22 cellular contexts compared by ENCODE assay signal in the genomic region with DNA sequence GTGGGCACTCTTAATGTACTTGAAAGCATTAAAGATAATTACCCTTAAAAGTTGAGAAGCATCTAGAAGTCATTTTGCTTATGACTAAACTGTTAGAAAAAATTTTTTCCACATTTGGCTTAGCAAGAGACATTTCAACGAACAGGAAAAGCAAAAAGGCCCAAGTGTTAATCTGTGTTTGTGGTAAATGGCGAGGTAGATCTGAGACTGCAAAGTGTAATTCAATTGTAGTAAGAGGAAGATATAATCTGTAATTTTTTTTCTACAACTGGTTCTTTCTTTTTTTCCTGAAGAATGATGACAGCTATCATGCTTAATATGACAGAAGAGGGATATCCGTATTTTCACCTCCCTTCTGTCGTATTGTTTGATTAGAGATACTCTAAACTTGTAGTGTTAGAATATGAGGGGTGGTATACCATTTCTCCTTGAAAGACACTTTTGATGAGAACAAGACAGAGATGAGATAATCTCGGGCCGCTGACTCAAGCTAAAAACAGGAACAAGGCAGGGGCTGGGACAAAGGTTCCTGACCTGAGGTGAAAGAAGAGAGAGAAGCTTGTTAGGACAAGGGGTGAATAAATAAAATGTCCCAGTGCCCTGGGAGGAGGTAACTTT.
DNase-seq lines count a peak whose midpoint lies in the region; ATAC-seq, FAIRE-seq and TF ChIP-seq lines count a peak whose summit lies in the region.
"Had no signal": no experiment of that assay in that cellular context is flagged by ENCODE, and none has a peak within 500 bp of the region (broad histone marks: within the 10 kb centered on the region; RNA-seq: fewer than 3 reads in every experiment).

No MANE protein-coding gene starts in this region.

- H3K9me3 ChIP-seq in OCI-LY1 (ENCODE audit: low read length) (no peaks in the 10 kb centered on the region), GM12878 (replicated peaks; ENCODE audit: control insufficient read depth, insufficient read depth, low read length) (peaks cover 3% of the 10 kb centered on the region; the same call in 2 of the 3 replicates), parathyroid adenoma (ENCODE audit: control insufficient read depth, low read length) (no peaks in the 10 kb centered on the region), SJCRH30 (replicated peaks) (no peaks in the 10 kb centered on the region), endodermal cell (ENCODE audit: control insufficient read depth, low read length) (peaks cover 5% of the 10 kb centered on the region)
- H3K9me3 ChIP-seq: Peyer's patch, SK-N-SH had no signal

- BruUV-seq in GM12878 (replicated peaks; lab: Mats Ljungman, UMichigan): no TSS peak

- H3K27me3 Mint-ChIP-seq in endodermal cell (ENCODE audit: insufficient read depth): peaks cover 6% of the 10 kb centered on the region
- H3K27me3 Mint-ChIP-seq: IgD-negative memory B cell had no signal

- H3K27me3 ChIP-seq in OCI-LY1 (ENCODE audit: insufficient read depth, low read length) (no peaks in the 10 kb centered on the region), GM12878 (replicated peaks in 1 of 2; ENCODE audit: control insufficient read depth in 2 of 2, insufficient read depth in 2 of 2, low read length in 1 of 2) (no peaks in the 10 kb centered on the region), parathyroid adenoma (ENCODE audit: control insufficient read depth, insufficient read depth, low read length) (no peaks in the 10 kb centered on the region), SJCRH30 (no peaks in the 10 kb centered on the region), endodermal cell (ENCODE audit: control insufficient read depth, insufficient read depth, low read length, poor library complexity, severe bottlenecking) (peaks cover 14% of the 10 kb centered on the region)
- H3K27me3 ChIP-seq: Peyer's patch had no signal

- H3F3A ChIP-seq in OCI-LY1 (ENCODE audit: insufficient read depth, low read length): 0 out of 2 replicates have a peak, but pooled peaks cover 5% of the 10 kb centered on the region

- FAIRE-seq in GM12878 (lab: Jason Lieb, UNC): no peak
- FAIRE-seq: HTR-8/SVneo had no signal

- peaks cover 3% of the 10 kb centered on the region for H3K9me3 Mint-ChIP-seq in endodermal cell

- H3K4me1 Mint-ChIP-seq in endodermal cell: peaks cover 39% of the 10 kb centered on the region

- no peak for TF ChIP-seq POLR2A in GM12878 (IDR thresholded peaks at IDR 0.05; ENCODE audit: low read depth, low read length)

- H4K20me1 ChIP-seq in OCI-LY1 (ENCODE audit: insufficient read depth, low read length) (no peaks in the 10 kb centered on the region), GM12878 (ENCODE audit: control insufficient read depth, insufficient read depth) (no peaks in the 10 kb centered on the region)

- H3K27ac Mint-ChIP-seq in endodermal cell: no peak overlapping the region

- H3K4me3 Mint-ChIP-seq in endodermal cell: no peak overlapping the region
- H3K4me3 Mint-ChIP-seq: IgD-negative memory B cell had no signal

- SMC1A ChIA-PET in GM12878 (lab: Charles Lee; ENCODE audit: uncharacterized antibody, unreplicated experiment): interaction anchor here (1.0 to 2.1 kb wide), 2 partner anchors 9 to 13 kb away, joined by 3 to 8 read pairs; no protein-coding TSS in a partner anchor

- TF ChIP-seq EP300 in GM12878 (IDR thresholded peaks at IDR 0.05; ENCODE audit: borderline replicate concordance in 1 of 2, control insufficient read depth in 1 of 2, low read depth in 2 of 2, low read length in 2 of 2): no peak

- no peaks in the 10 kb centered on the region for H3K9me2 ChIP-seq in OCI-LY1 (ENCODE audit: low read depth, low read length)
- H3K9me2 ChIP-seq: SK-N-SH had no signal

- no peak overlapping the region for H3K4me3 ChIP-seq in OCI-LY1 (ENCODE audit: low read depth, low read length, poor library complexity, severe bottlenecking)
- no peak overlapping the region for H3K4me3 ChIP-seq in GM12878
- no peak overlapping the region for H3K4me3 ChIP-seq in parathyroid adenoma (ENCODE audit: low read depth, low read length)
- no peak overlapping the region for H3K4me3 ChIP-seq in SJCRH30
- no peak overlapping the region for H3K4me3 ChIP-seq in endodermal cell (ENCODE audit: low read length)
- H3K4me3 ChIP-seq: GM23248, Peyer's patch had no signal

- peak; percentile 38 for ATAC-seq in GM18511 (IDR thresholded peaks at IDR 0.05; ENCODE audit: unreplicated experiment)
- ATAC-seq in GM12878: no peak
- ATAC-seq: HCT116, Right ventricle myocardium inferior had no signal

- H3K79me2 ChIP-seq in OCI-LY1 (ENCODE audit: insufficient read depth, low read length) (no peaks in the 10 kb centered on the region), GM12878 (ENCODE audit: control insufficient read depth, insufficient read depth, low read length) (no peaks in the 10 kb centered on the region), parathyroid adenoma (no peaks in the 10 kb centered on the region)

- H2AFZ ChIP-seq in OCI-LY1 (ENCODE audit: low read length): peak overlapping the region; percentile 57; the same call in 1 of the 2 replicates
- H2AFZ ChIP-seq in GM12878 (ENCODE audit: control insufficient read depth, low read depth, low read length): peak overlapping the region; percentile 18; the same call in 1 of the 2 replicates
- H2AFZ ChIP-seq in parathyroid adenoma: peak overlapping the region; percentile 35
- H2AFZ ChIP-seq: GM23248 had no signal

- H3K36me3 ChIP-seq in OCI-LY1 (ENCODE audit: insufficient read depth, low read length): no peaks in the 10 kb centered on the region
- no peaks in the 10 kb centered on the region for H3K36me3 ChIP-seq in GM12878 (ENCODE audit: control insufficient read depth in 2 of 2, insufficient read depth in 2 of 2, low read length in 1 of 2)
- H3K36me3 ChIP-seq in parathyroid adenoma (ENCODE audit: control insufficient read depth, insufficient read depth, low read length): no peaks in the 10 kb centered on the region
- H3K36me3 ChIP-seq in SJCRH30: no peaks in the 10 kb centered on the region
- no peaks in the 10 kb centered on the region for H3K36me3 ChIP-seq in endodermal cell (ENCODE audit: control insufficient read depth, insufficient read depth, low read length)
- H3K36me3 ChIP-seq: Peyer's patch had no signal

- no peak overlapping the region for H3K4me2 ChIP-seq in OCI-LY1 (ENCODE audit: low read length)
- no peak overlapping the region for H3K4me2 ChIP-seq in GM12878 (ENCODE audit: control insufficient read depth, insufficient read depth)
- no peak overlapping the region for H3K4me2 ChIP-seq in parathyroid adenoma (ENCODE audit: low read length)
- H3K4me2 ChIP-seq: SK-N-SH had no signal

- intact Hi-C loops in GM12878 (cut with micrococcal nuclease; ENCODE audit: unreplicated experiment): no loop called here

- CTCF ChIA-PET in GM12878 (lab: Yijun Ruan, JAX): no interaction called here

- peaks cover 36% of the 10 kb centered on the region for H3K4me1 ChIP-seq in OCI-LY1 (ENCODE audit: insufficient read depth, low read length, severe bottlenecking)
- H3K4me1 ChIP-seq in GM12878 (ENCODE audit: control insufficient read depth, insufficient read depth, low read length): no peaks in the 10 kb centered on the region
- H3K4me1 ChIP-seq in parathyroid adenoma: peaks cover 12% of the 10 kb centered on the region
- H3K4me1 ChIP-seq in SJCRH30: peaks cover 13% of the 10 kb centered on the region
- peaks cover 4% of the 10 kb centered on the region for H3K4me1 ChIP-seq in endodermal cell (ENCODE audit: control insufficient read depth, insufficient read depth, low read length)

- H3K9ac ChIP-seq in OCI-LY1 (ENCODE audit: low read length) (no peak overlapping the region), GM12878 (ENCODE audit: control insufficient read depth, insufficient read depth, low read length) (no peak overlapping the region), parathyroid adenoma (no peak overlapping the region), endodermal cell (ENCODE audit: extremely low read depth, low read length, poor library complexity, severe bottlenecking) (no peak overlapping the region)
- H3K9ac ChIP-seq: GM23248, SK-N-SH had no signal

- no peaks in the 10 kb centered on the region for H3K36me3 Mint-ChIP-seq in endodermal cell (ENCODE audit: low read depth)

- TF ChIP-seq RAD21 in GM12878 (IDR thresholded peaks at IDR 0.05; ENCODE audit: insufficient read depth, low read depth, low read length): no peak

- in situ Hi-C loops in GM12878 (cut with MboI): no loop called here

- RAD21 ChIA-PET in GM12878 (lab: Charles Lee; ENCODE audit: unreplicated experiment): no interaction called here

- POLR2A ChIA-PET in GM12878 (lab: Charles Lee): no interaction called here

- no peak for DNase-seq in GM12878 (ENCODE audit: low read depth, low spot score)
- no peak for DNase-seq in SJCRH30
- no peak for DNase-seq in endodermal cell
- DNase-seq in GM03348 (ENCODE audit: low spot score): no peak
- DNase-seq: COR-L47, DMS153, EL, GM23248, NCI-H1417 treated with DMSO at 0.1 percent for 48 hours, NCI-H1930, NCI-H446, NCI-H82, Peyer's patch, SK-N-SH had no signal

- H3K27ac ChIP-seq in OCI-LY1 (ENCODE audit: low read depth, low read length, poor library complexity, severe bottlenecking): peak overlapping the region; percentile 9
- H3K27ac ChIP-seq in GM12878 (ENCODE audit: control insufficient read depth, insufficient read depth): no peak overlapping the region
- H3K27ac ChIP-seq in parathyroid adenoma: peak overlapping the region; percentile 12
- no peak overlapping the region for H3K27ac ChIP-seq in SJCRH30
- no peak overlapping the region for H3K27ac ChIP-seq in endodermal cell (ENCODE audit: low read depth, low read length)
- H3K27ac ChIP-seq: GM23248, HL-60, Peyer's patch had no signal

- WGBS in GM12878 (ENCODE audit: insufficient coverage, insufficient replicate concordance, low lambda C conversion rate, missing lambda C conversion rate): 34% methylated on average over 6 of the region's 6 CpGs
- WGBS in endodermal cell (ENCODE audit: insufficient coverage in 1 of 2, insufficient read length in 1 of 2), 2 experiments: 90 to 91% methylated on average over 5 to 6 of the region's 6 CpGs

- TF ChIP-seq CTCF in OCI-LY1 (IDR thresholded peaks at IDR 0.05; ENCODE audit: low read length) (no peak), GM12878 (IDR thresholded peaks at IDR 0.05 in 2 of 3, conservative IDR thresholded peaks at IDR 0.05 in 1 of 3; ENCODE audit: control insufficient read depth in 2 of 3, extremely low read depth in 1 of 3, insufficient read depth in 1 of 3, low read depth in 3 of 3, low read length in 3 of 3) (no peak), parathyroid adenoma (IDR thresholded peaks at IDR 0.05) (no peak), endodermal cell (conservative IDR thresholded peaks at IDR 0.05) (no peak)

TF ChIP-seq in GM12878, 131 proteins besides CTCF, POLR2A, EP300 and RAD21 (continues in another document):
- no peak for TF ChIP-seq SIN3A (IDR thresholded peaks at IDR 0.05; ENCODE audit: low read depth, low read length)
- no peak for TF ChIP-seq TCF7 (IDR thresholded peaks at IDR 0.05; ENCODE audit: borderline replicate concordance)

Comparison
In these comparisons a context has a peak if more than half of its experiments do, and no peak if none do; other contexts are left out.
1. H3K27ac ChIP-seq: peak in OCI-LY1 (single experiment) and parathyroid adenoma (single experiment); none in GM12878 (single experiment), SJCRH30 (single experiment) and endodermal cell (single experiment).
2. Peak in every context shown above with its lines, with median percentiles within 50 percentile points of each other: H2AFZ ChIP-seq.